ENCODE assay signal across 15 cellular contexts in the genomic region with DNA sequence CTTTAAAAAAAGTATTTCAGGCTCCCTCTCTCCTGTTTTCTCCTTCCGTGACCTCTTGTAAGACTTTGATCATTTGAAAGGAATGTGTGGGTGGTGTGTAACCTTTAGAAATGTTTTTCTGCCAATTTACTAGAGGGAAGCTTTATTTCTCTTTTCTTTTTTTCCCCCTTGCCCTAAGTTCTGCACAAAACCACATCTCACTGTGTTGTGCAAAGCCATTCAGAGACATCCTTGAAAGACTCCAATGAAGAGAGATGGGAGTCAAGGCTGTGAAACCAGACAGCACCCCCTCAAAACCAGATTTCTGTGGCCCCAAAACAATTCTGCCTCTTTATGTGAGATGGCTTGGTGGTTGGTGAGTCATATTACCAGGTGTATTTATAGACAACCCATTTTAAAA.
DNase-seq lines count a peak whose midpoint lies in the region; ATAC-seq, FAIRE-seq and TF ChIP-seq lines count a peak whose summit lies in the region.
"Had no signal": no experiment of that assay in that cellular context is flagged by ENCODE, and none has a peak within 500 bp of the region (broad histone marks: within the 10 kb centered on the region; RNA-seq: fewer than 3 reads in every experiment).

No MANE protein-coding gene starts in this region.

- WGBS in pancreas, 2 donors = 81% methylated on average over 1 of the region's 1 CpG

- H3K27me3 ChIP-seq in astrocyte (ENCODE audit: insufficient read depth, low read length) (no peaks in the 10 kb centered on the region), pancreas (no peaks in the 10 kb centered on the region)
- H3K27me3 ChIP-seq: BLaER1 had no signal

- H3K9ac ChIP-seq in astrocyte (ENCODE audit: low read length) = no peak overlapping the region
- H3K9ac ChIP-seq: BLaER1 had no signal

- H3K4me3 ChIP-seq in astrocyte (ENCODE audit: insufficient read depth, low read depth, low read length) = no peak overlapping the region
- H3K4me3 ChIP-seq in pancreas = no peak overlapping the region
- H3K4me3 ChIP-seq: BLaER1, prostate gland had no signal

- peak overlapping the region; percentile 64 for H3K27ac Mint-ChIP-seq in astrocyte (ENCODE audit: unreplicated experiment)
- H3K27ac Mint-ChIP-seq: brain had no signal

- no peak overlapping the region for H3K4me3 Mint-ChIP-seq in astrocyte (ENCODE audit: unreplicated experiment)
- no peak overlapping the region for H3K4me3 Mint-ChIP-seq in activated T-cell treated with anti-CD3 and anti-CD28 coated beads, Interleukin-2, amount 50 U/mL, for 4 hours

- H3K4me1 Mint-ChIP-seq in astrocyte (ENCODE audit: low read depth, unreplicated experiment) = peaks cover 12% of the 10 kb centered on the region
- H3K4me1 Mint-ChIP-seq in activated T-cell treated with anti-CD3 and anti-CD28 coated beads, Interleukin-2, amount 50 U/mL, for 4 hours (ENCODE audit: low read depth) = no peaks in the 10 kb centered on the region
- H3K4me1 Mint-ChIP-seq: brain had no signal

- no peak overlapping the region for H2AFZ ChIP-seq in astrocyte (ENCODE audit: low read depth, low read length)

- H3K9me3 ChIP-seq in astrocyte (ENCODE audit: insufficient read depth, low read depth, low read length) = no peaks in the 10 kb centered on the region
- H3K9me3 ChIP-seq in pancreas = no peaks in the 10 kb centered on the region
- H3K9me3 ChIP-seq: prostate gland had no signal

- H3K36me3 Mint-ChIP-seq in astrocyte (ENCODE audit: low read depth, unreplicated experiment) = no peaks in the 10 kb centered on the region
- H3K36me3 Mint-ChIP-seq in activated T-cell treated with anti-CD3 and anti-CD28 coated beads, Interleukin-2, amount 50 U/mL, for 4 hours (ENCODE audit: insufficient read depth) = no peaks in the 10 kb centered on the region
- H3K36me3 Mint-ChIP-seq: brain had no signal

- ATAC-seq in HG02885 (IDR thresholded peaks at IDR 0.05; ENCODE audit: poor library complexity, unreplicated experiment) (peak; percentile 46), pancreas (no peak), HG02678 (IDR thresholded peaks at IDR 0.05; ENCODE audit: unreplicated experiment) (no peak)
- ATAC-seq in activated T-cell treated with anti-CD3 and anti-CD28 coated beads, Interleukin-2, amount 50 U/mL, for 4 hours = no peak

- peak overlapping the region; percentile 39 for H3K27ac ChIP-seq in astrocyte (ENCODE audit: low read depth, low read length)
- no peak overlapping the region for H3K27ac ChIP-seq in pancreas
- H3K27ac ChIP-seq: BLaER1, prostate gland had no signal

- no peaks in the 10 kb centered on the region for H3K79me2 ChIP-seq in astrocyte (ENCODE audit: insufficient read depth, low read length)

- peak overlapping the region; percentile 70 for H3K4me2 ChIP-seq in astrocyte (ENCODE audit: low read length)
- H3K4me2 ChIP-seq: BLaER1 had no signal

- H3K9me3 Mint-ChIP-seq in astrocyte (ENCODE audit: unreplicated experiment) = peaks cover 4% of the 10 kb centered on the region
- H3K9me3 Mint-ChIP-seq in activated T-cell treated with anti-CD3 and anti-CD28 coated beads, Interleukin-2, amount 50 U/mL, for 4 hours = peaks cover 7% of the 10 kb centered on the region

- no peaks in the 10 kb centered on the region for H3K27me3 Mint-ChIP-seq in astrocyte (ENCODE audit: low read depth, unreplicated experiment)
- H3K27me3 Mint-ChIP-seq in activated T-cell treated with anti-CD3 and anti-CD28 coated beads, Interleukin-2, amount 50 U/mL, for 4 hours (ENCODE audit: low read depth) = no peaks in the 10 kb centered on the region
- H3K27me3 Mint-ChIP-seq: brain had no signal

- DNase-seq in EH (ENCODE audit: low read depth) (peak; percentile 25), astrocyte (ENCODE audit: low read depth) (peak; percentile 76), kidney tubule cell (ENCODE audit: low spot score) (peak; percentile 72), pancreas (no peak), NCI-H1436 treated with DMSO at 0.1 percent for 48 hours (lab: John Stamatoyannopoulos, UW) (no peak)
- DNase-seq in activated T-cell treated with anti-CD3 and anti-CD28 coated beads, Interleukin-2, amount 50 U/mL, for 4 hours = no peak
- DNase-seq: activated T-cell treated with anti-CD3 and anti-CD28 coated beads, Interleukin-2, amount 50 U/mL, for 48 hours; stimulated activated CD4-positive, alpha-beta T cell treated with anti-CD3 and anti-CD28 coated beads, Interleukin-4, amount 100 ng/mL, for 1 hour; stimulated activated naive CD4-positive, alpha-beta T cell treated with Interleukin-2 at 50 U/mL for 16 hours had no signal

- no peak for FAIRE-seq in astrocyte (lab: Jason Lieb, UNC)
- FAIRE-seq in pancreas (lab: Jason Lieb, UNC) = no peak
- FAIRE-seq: GM18507 had no signal

- intact Hi-C loops in pancreas (cut with DNase I) = no loop called here

- TF ChIP-seq CTCF in astrocyte (IDR thresholded peaks at IDR 0.05; ENCODE audit: insufficient read depth, low read depth, low read length) = no peak
- TF ChIP-seq CTCF in pancreas (IDR thresholded peaks at IDR 0.05) = no peak

- H3K36me3 ChIP-seq in astrocyte (ENCODE audit: insufficient read depth, low read length) = no peaks in the 10 kb centered on the region
- no peaks in the 10 kb centered on the region for H3K36me3 ChIP-seq in pancreas
- H3K36me3 ChIP-seq: BLaER1, prostate gland had no signal

- H3K4me1 ChIP-seq in astrocyte (ENCODE audit: insufficient read depth, low read length) (peaks cover 6% of the 10 kb centered on the region), pancreas (no peaks in the 10 kb centered on the region)
- H3K4me1 ChIP-seq: BLaER1, prostate gland had no signal

- H4K20me1 ChIP-seq in astrocyte (ENCODE audit: insufficient read depth, low read length) = no peaks in the 10 kb centered on the region
- H4K20me1 ChIP-seq: BLaER1 had no signal

Comparison
In these comparisons a context has a peak if more than half of its experiments do, and no peak if none do; other contexts are left out.
1. DNase-seq: peak in EH (single experiment), astrocyte (single experiment) and kidney tubule cell (single experiment); none in pancreas (0 of 6), NCI-H1436 treated with DMSO at 0.1 percent for 48 hours (single experiment) and activated T-cell treated with anti-CD3 and anti-CD28 coated beads, Interleukin-2, amount 50 U/mL, for 4 hours (single experiment).